In genomic region chr3:39907981-39908380, GRCh38 we compare ENCODE assay signal across 13 cellular contexts.
DNase-seq lines count a peak whose midpoint lies in the region; ATAC-seq and TF ChIP-seq lines count a peak whose summit lies in the region.
"Had no signal": no experiment of that assay in that cellular context is flagged by ENCODE, and none has a peak within 500 bp of the region (broad histone marks: within the 10 kb centered on the region; RNA-seq: fewer than 3 reads in every experiment).

No MANE protein-coding gene starts in this region.

- POLR2A ChIA-PET in SK-N-SH (lab: Yijun Ruan, JAX) (interaction anchor here (1.0 kb wide), 1 partner anchor 136 kb away, joined by 3 read pairs; no protein-coding TSS in a partner anchor), GM10248 (lab: Yijun Ruan, JAX) (no interaction called here)

- H4K20me1 ChIP-seq in SK-N-SH (ENCODE audit: insufficient read depth) = no peaks in the 10 kb centered on the region

- H3K36me3 Mint-ChIP-seq in HFFc6 (ENCODE audit: low read depth) = no peaks in the 10 kb centered on the region; the same call in 1 of the 2 replicates
- no peaks in the 10 kb centered on the region for H3K36me3 Mint-ChIP-seq in activated T-cell treated with anti-CD3 and anti-CD28 coated beads, Interleukin-2, amount 50 U/mL, for 24 hours (ENCODE audit: low read depth)
- H3K36me3 Mint-ChIP-seq: CD4-positive, alpha-beta memory T cell; natural killer cell treated with Interleukin-12 subunit alpha and Interleukin-12 subunit beta and Interleukin-15 and Interleukin-18, amount 100 ng/mL, for 72 hours had no signal

- no peak overlapping the region for H3K9ac ChIP-seq in SK-N-SH

- H3K4me1 ChIP-seq in SK-N-SH (ENCODE audit: control insufficient read depth in 1 of 2, insufficient read depth in 2 of 2, low read depth in 1 of 2, low read length in 1 of 2) = peaks cover 11 to 32% of the 10 kb centered on the region in 2 experiments

- peak overlapping the region; percentile 20; the same call in 1 of the 2 replicates for H2AFZ ChIP-seq in SK-N-SH (ENCODE audit: low read depth)

- CTCF ChIA-PET in SK-N-SH (lab: Yijun Ruan, JAX) (interaction anchor here (0.9 to 2.1 kb wide), 4 partner anchors 8 to 271 kb away, joined by 3 to 10 read pairs (median 3); no protein-coding TSS in a partner anchor), GM10248 (lab: Yijun Ruan, JAX) (no interaction called here)

- ATAC-seq in Right ventricle myocardium inferior = peak; percentile 54
- no peak for ATAC-seq in HG02571 (IDR thresholded peaks at IDR 0.05; ENCODE audit: unreplicated experiment)
- ATAC-seq: effector memory CD8-positive, alpha-beta T cell; natural killer cell treated with Interleukin-12 subunit alpha and Interleukin-12 subunit beta and Interleukin-15 and Interleukin-18, amount 100 ng/mL, for 72 hours had no signal

- H3K4me2 ChIP-seq in SK-N-SH = no peak overlapping the region

- intact Hi-C loops in Right ventricle myocardium inferior (cut with DNase I) = no loop called here

- H3F3A ChIP-seq in SK-N-SH (replicated peaks; ENCODE audit: insufficient read depth) = peaks cover 7% of the 10 kb centered on the region

- no peaks in the 10 kb centered on the region for H3K27me3 ChIP-seq in SK-N-SH (ENCODE audit: insufficient read depth)

- H3K9me3 Mint-ChIP-seq in HFFc6 = no peaks in the 10 kb centered on the region
- H3K9me3 Mint-ChIP-seq in activated T-cell treated with anti-CD3 and anti-CD28 coated beads, Interleukin-2, amount 50 U/mL, for 24 hours = no peaks in the 10 kb centered on the region
- H3K9me3 Mint-ChIP-seq: effector memory CD8-positive, alpha-beta T cell; natural killer cell treated with Interleukin-12 subunit alpha and Interleukin-12 subunit beta and Interleukin-15 and Interleukin-18, amount 100 ng/mL, for 72 hours had no signal

- no peaks in the 10 kb centered on the region for H3K27me3 Mint-ChIP-seq in HFFc6 (ENCODE audit: insufficient read depth)
- no peaks in the 10 kb centered on the region for H3K27me3 Mint-ChIP-seq in activated T-cell treated with anti-CD3 and anti-CD28 coated beads, Interleukin-2, amount 50 U/mL, for 24 hours
- H3K27me3 Mint-ChIP-seq: effector memory CD8-positive, alpha-beta T cell; natural killer cell treated with Interleukin-12 subunit alpha and Interleukin-12 subunit beta and Interleukin-15 and Interleukin-18, amount 100 ng/mL, for 72 hours had no signal

- peak; percentile 30 for TF ChIP-seq RAD21 in SK-N-SH (IDR thresholded peaks at IDR 0.05; ENCODE audit: low read length)

- H3K79me2 ChIP-seq in SK-N-SH (ENCODE audit: insufficient read depth) = no peaks in the 10 kb centered on the region

- no peaks in the 10 kb centered on the region for H3K9me2 ChIP-seq in SK-N-SH

- peak overlapping the region; percentile 41 to 95 for H3K27ac ChIP-seq in SK-N-SH (ENCODE audit: low read depth in 2 of 2, low read length in 1 of 2)

- no peaks in the 10 kb centered on the region for H3K9me3 ChIP-seq in SK-N-SH

- no peaks in the 10 kb centered on the region for H3K36me3 ChIP-seq in SK-N-SH (replicated peaks in 1 of 2; ENCODE audit: control insufficient read depth in 1 of 2, insufficient read depth in 2 of 2, low read length in 1 of 2)

- no peak overlapping the region for H3K4me3 ChIP-seq in SK-N-SH (ENCODE audit: low read depth in 2 of 2, low read length in 1 of 2)

- TF ChIP-seq CTCF in HFFc6 (IDR thresholded peaks at IDR 0.05) = no peak
- no peak for TF ChIP-seq CTCF in SK-N-SH (IDR thresholded peaks at IDR 0.05)
- TF ChIP-seq CTCF in GM10248 (IDR thresholded peaks at IDR 0.05; ENCODE audit: control extremely low read depth, extremely low read depth, low read depth, missing control alignments) = no peak

- peak; percentile 40 to 64; a peak in 3 of 4 replicates for TF ChIP-seq EP300 in SK-N-SH (IDR thresholded peaks at IDR 0.05; ENCODE audit: borderline replicate concordance in 1 of 2, low read depth in 1 of 2, low read length in 1 of 2)

- H3K4me1 Mint-ChIP-seq in HFFc6 (ENCODE audit: low read depth) = peaks cover 41% of the 10 kb centered on the region
- no peaks in the 10 kb centered on the region for H3K4me1 Mint-ChIP-seq in activated T-cell treated with anti-CD3 and anti-CD28 coated beads, Interleukin-2, amount 50 U/mL, for 24 hours (ENCODE audit: low read depth)
- H3K4me1 Mint-ChIP-seq: CD4-positive, alpha-beta memory T cell had no signal

- H3K27ac Mint-ChIP-seq in HFFc6 = no peak overlapping the region; the same call in 1 of the 2 replicates
- H3K27ac Mint-ChIP-seq in activated T-cell treated with anti-CD3 and anti-CD28 coated beads, Interleukin-2, amount 50 U/mL, for 24 hours = no peak overlapping the region
- H3K27ac Mint-ChIP-seq: CD4-positive, alpha-beta memory T cell; effector memory CD8-positive, alpha-beta T cell; natural killer cell treated with Interleukin-12 subunit alpha and Interleukin-12 subunit beta and Interleukin-15 and Interleukin-18, amount 100 ng/mL, for 72 hours had no signal

- DNase-seq in HFFc6 = peak; percentile 11
- peak; percentile 55 for DNase-seq in SK-N-SH
- DNase-seq in Right ventricle myocardium inferior (ENCODE audit: missing footprints) = no peak
- DNase-seq in renal cortical epithelial cell (ENCODE audit: low read depth) = peak; percentile 64
- DNase-seq in GM10248 (ENCODE audit: extremely low spot score) = no peak
- no peak for DNase-seq in effector CD8-positive, alpha-beta T cell (lab: John Stamatoyannopoulos, UW)
- no peak for DNase-seq in activated T-cell treated with anti-CD3 and anti-CD28 coated beads, Interleukin-2, amount 50 U/mL, for 24 hours
- DNase-seq: CD4-positive, alpha-beta memory T cell; effector memory CD8-positive, alpha-beta T cell; NCI-H1048; T-helper 2 cell had no signal

- 8% methylated on average over 2 of the region's 4 CpGs for WGBS in SK-N-SH (ENCODE audit: low lambda C conversion rate)

- no peak overlapping the region for H3K4me3 Mint-ChIP-seq in HFFc6
- H3K4me3 Mint-ChIP-seq in activated T-cell treated with anti-CD3 and anti-CD28 coated beads, Interleukin-2, amount 50 U/mL, for 24 hours = no peak overlapping the region
- H3K4me3 Mint-ChIP-seq: CD4-positive, alpha-beta memory T cell; effector memory CD8-positive, alpha-beta T cell; natural killer cell treated with Interleukin-12 subunit alpha and Interleukin-12 subunit beta and Interleukin-15 and Interleukin-18, amount 100 ng/mL, for 72 hours had no signal

TF ChIP-seq in SK-N-SH, 30 proteins besides CTCF, POLR2A, EP300 and RAD21:
- TF ChIP-seq RFX5 (IDR thresholded peaks at IDR 0.05; ENCODE audit: low read length) = peak; percentile 49; the same call in 1 of the 2 replicates
- peak; percentile 70 for TF ChIP-seq RCOR1 (IDR thresholded peaks at IDR 0.05; ENCODE audit: low read length)
- TF ChIP-seq FOXJ3 (CRISPR knock-in tag; IDR thresholded peaks at IDR 0.05) = 0 out of 2 replicates have a peak, but pooled peaks have one; percentile 72
- peak; percentile 30; the same call in 1 of the 2 replicates for TF ChIP-seq NFIC (IDR thresholded peaks at IDR 0.05; ENCODE audit: borderline replicate concordance)
- no peak for TF ChIP-seq SIN3A (IDR thresholded peaks at IDR 0.05; ENCODE audit: borderline replicate concordance, low read depth, low read length)
- TF ChIP-seq POLR2AphosphoS5 (IDR thresholded peaks at IDR 0.05; ENCODE audit: low read depth, low read length) = no peak
- TF ChIP-seq MAX (IDR thresholded peaks at IDR 0.05; ENCODE audit: low read depth) = no peak
- peak; percentile 38; the same call in 1 of the 2 replicates for TF ChIP-seq TCF12 (IDR thresholded peaks at IDR 0.05)
- TF ChIP-seq GATA2 (CRISPR knock-in tag; IDR thresholded peaks at IDR 0.05) = peak; percentile 56
- no peak for TF ChIP-seq ELF1 (IDR thresholded peaks at IDR 0.05)
- no peak for TF ChIP-seq YY1 (IDR thresholded peaks at IDR 0.05; ENCODE audit: low read depth)

Comparison
In these comparisons a context has a peak if more than half of its experiments do, and no peak if none do; other contexts are left out.
1. DNase-seq: peak in HFFc6 (single experiment), SK-N-SH (single experiment) and renal cortical epithelial cell (single experiment); none in Right ventricle myocardium inferior (single experiment), GM10248 (single experiment), effector CD8-positive, alpha-beta T cell (single experiment) and activated T-cell treated with anti-CD3 and anti-CD28 coated beads, Interleukin-2, amount 50 U/mL, for 24 hours (single experiment).